In genomic region chr17:1651559-1651844, GRCh38 we compare ENCODE assay signal across 27 cellular contexts. TPM values are rescaled to one million over a fixed set of nuclear protein-coding genes. Genes with fewer than 3 reads are reported as not detected.
A peak's percentile ranks its signal among the peaks of the same experiment; 100 is the strongest.
DNase-seq lines count a peak whose midpoint lies in the region; ATAC-seq, FAIRE-seq and TF ChIP-seq lines count a peak whose summit lies in the region.
"Had no signal": no experiment of that assay in that cellular context is flagged by ENCODE, and none has a peak within 500 bp of the region (broad histone marks: within the 10 kb centered on the region; RNA-seq: fewer than 3 reads in every experiment).

No MANE protein-coding gene starts in this region.

- H2AK5ac ChIP-seq in mesendoderm (ENCODE audit: low read length) = no peak overlapping the region

- H3K36me3 ChIP-seq in HepG2 (replicated peaks in 1 of 2; ENCODE audit: control insufficient read depth in 1 of 2, insufficient read depth in 2 of 2, low read length in 2 of 2) (peaks cover 36 to 54% of the 10 kb centered on the region in 2 experiments), right lobe of liver (peaks cover 24 to 61% (median 44%) of the 10 kb centered on the region in 4 donors), osteoblast (ENCODE audit: insufficient read depth, low read length) (peaks cover 61% of the 10 kb centered on the region), mesendoderm (ENCODE audit: control insufficient read depth, insufficient read depth, low read length) (peaks cover 34% of the 10 kb centered on the region)

- H2AFZ ChIP-seq in HepG2 (ENCODE audit: low read length) (no peak overlapping the region), osteoblast (ENCODE audit: low read length) (no peak overlapping the region)

- no peak overlapping the region for H3K27ac Mint-ChIP-seq in T-helper 17 cell
- H3K27ac Mint-ChIP-seq: activated naive CD8-positive, alpha-beta T cell treated with anti-CD3 and anti-CD28 coated beads, Interleukin-2, amount 10 ng/mL, durations not matched to agents 7 days and 5 days; CD8-positive, alpha-beta T cell; mesothelial cell of epicardium; stimulated activated naive CD8-positive, alpha-beta T cell treated with anti-CD3 and anti-CD28 coated beads, Interleukin-15, amount 100 ng/mL, for 72 hours had no signal

- no TSS peak for BruUV-seq in HepG2 (replicated peaks; lab: Mats Ljungman, UMichigan)

- H3K56ac ChIP-seq in mesendoderm (ENCODE audit: low read length) = no peak overlapping the region

- H3K9me3 ChIP-seq in HepG2 (ENCODE audit: low read length) (no peaks in the 10 kb centered on the region), right lobe of liver (no peaks in the 10 kb centered on the region), T-helper 17 cell (ENCODE audit: control insufficient read depth, low read length, poor library complexity, severe bottlenecking) (no peaks in the 10 kb centered on the region), osteoblast (ENCODE audit: low read depth, low read length) (no peaks in the 10 kb centered on the region)

- no peaks in the 10 kb centered on the region for H3K79me1 ChIP-seq in mesendoderm (ENCODE audit: low read length)

- H2BK120ac ChIP-seq in mesendoderm (ENCODE audit: low read depth, low read length) = no peak overlapping the region

- TF ChIP-seq POLR2A in HepG2 (IDR thresholded peaks at IDR 0.05; ENCODE audit: insufficient read depth in 1 of 2, low read depth in 2 of 2, low read length in 2 of 2) (no peak; a peak in 1 of 4 replicates), right lobe of liver (IDR thresholded peaks at IDR 0.05) (no peak)

- H3K27ac ChIP-seq in HepG2 (ENCODE audit: extremely low read length, insufficient read depth, low read length) (no peak overlapping the region), right lobe of liver (peak overlapping the region in 1 of 3 donors; percentile 92), osteoblast (ENCODE audit: low read depth, low read length) (no peak overlapping the region), mesendoderm (ENCODE audit: low read depth, low read length) (no peak overlapping the region)

- DNase-seq in HepG2 (ENCODE audit: low spot score) (no peak), right lobe of liver (no peak), T-helper 17 cell (no peak), osteoblast (ENCODE audit: insufficient read length, low spot score, missing footprints) (peak; percentile 21), mesendoderm (no peak), AG08395 (ENCODE audit: low spot score) (no peak)
- DNase-seq: activated CD8-positive, alpha-beta memory T cell treated with anti-CD3 and anti-CD28 coated beads for 24 hours; activated gamma-delta T cell; activated naive CD8-positive, alpha-beta T cell treated with anti-CD3 and anti-CD28 coated beads, Interleukin-2, amount 10 ng/mL, durations not matched to agents 7 days and 5 days; CD8-positive, alpha-beta T cell; central memory CD4-positive, alpha-beta T cell; dermis blood vessel endothelial cell; DMS 273 treated with DMSO at 0.1 percent for 48 hours; hippocampal formation; NCI-H1092 treated with DMSO at 0.1 percent for 48 hours; NCI-H1930; NCI-H2227 treated with DMSO at 0.1 percent for 48 hours; nucleus accumbens; RPMI8226; stimulated activated naive CD8-positive, alpha-beta T cell treated with anti-CD3 and anti-CD28 coated beads, Interleukin-15, amount 100 ng/mL, for 72 hours; trophoblast cell had no signal

- H3K4me3 ChIP-seq in HepG2 (replicated peaks in 1 of 3; ENCODE audit: insufficient read depth in 1 of 3, low read depth in 2 of 3, low read length in 3 of 3) (no peak overlapping the region), right lobe of liver (no peak overlapping the region), osteoblast (ENCODE audit: insufficient read depth, low read length) (no peak overlapping the region), mesendoderm (ENCODE audit: low read length) (no peak overlapping the region)

- TF ChIP-seq RAD21 in HepG2 (CRISPR knock-in tag; IDR thresholded peaks at IDR 0.05) = no peak

- no peak overlapping the region for H3K4ac ChIP-seq in mesendoderm (ENCODE audit: low read depth, low read length)

- no peak overlapping the region for H4K8ac ChIP-seq in mesendoderm (ENCODE audit: low read depth, low read length)

- H3K4me2 ChIP-seq in HepG2 (ENCODE audit: low read depth, low read length) (no peak overlapping the region), osteoblast (ENCODE audit: insufficient read depth, low read length) (no peak overlapping the region), mesendoderm (ENCODE audit: low read length) (no peak overlapping the region)

- H3K4me3 Mint-ChIP-seq in T-helper 17 cell = peak overlapping the region; percentile 21
- H3K4me3 Mint-ChIP-seq: activated naive CD8-positive, alpha-beta T cell treated with anti-CD3 and anti-CD28 coated beads, Interleukin-2, amount 10 ng/mL, durations not matched to agents 7 days and 5 days; CD8-positive, alpha-beta T cell; mesothelial cell of epicardium; naive thymus-derived CD4-positive, alpha-beta T cell; stimulated activated naive CD8-positive, alpha-beta T cell treated with anti-CD3 and anti-CD28 coated beads, Interleukin-15, amount 100 ng/mL, for 72 hours had no signal

- FAIRE-seq in HepG2 (lab: Jason Lieb, UNC) = no peak
- FAIRE-seq: astrocyte, H1, TTC549 had no signal

- intact Hi-C loops in HepG2 (cut with micrococcal nuclease; ENCODE audit: unreplicated experiment) (no loop called here), right lobe of liver (cut with DNase I) (loop anchor here in 1 of 2 donors (10.0 kb wide), 1 partner anchor 53 kb away; no protein-coding TSS in a partner anchor)

- no peak overlapping the region for H3K23ac ChIP-seq in mesendoderm (ENCODE audit: low read length)

- no peaks in the 10 kb centered on the region for H3K79me2 ChIP-seq in HepG2 (ENCODE audit: insufficient read depth, low read length)
- H3K79me2 ChIP-seq in osteoblast (ENCODE audit: insufficient read depth, low read length) = no peaks in the 10 kb centered on the region
- H3K79me2 ChIP-seq in mesendoderm (ENCODE audit: control insufficient read depth, insufficient read depth, low read length) = no peaks in the 10 kb centered on the region

- H3K4me1 Mint-ChIP-seq in T-helper 17 cell = peaks cover 12% of the 10 kb centered on the region

- CTCF ChIA-PET in HepG2 (lab: Yijun Ruan, JAX; ENCODE audit: low intra/inter-chr PET ratio, low total read pairs) = no interaction called here

- POLR2A ChIA-PET in HepG2 (lab: Yijun Ruan, JAX) = interaction anchor here (0.6 to 3.8 kb wide), 2 partner anchors 18 to 33 kb away, joined by 3 to 20 read pairs; no protein-coding TSS in a partner anchor

- no peak overlapping the region for H4K5ac ChIP-seq in mesendoderm (ENCODE audit: low read length)

- ATAC-seq in HepG2 = no peak
- no peak for ATAC-seq in right lobe of liver
- no peak for ATAC-seq in T-helper 17 cell
- no peak for ATAC-seq in activated CD4-positive, CD25-positive, alpha-beta regulatory T cell treated with anti-CD3 and anti-CD28 coated beads, Interleukin-2, amount 50 U/mL, for 24 hours
- ATAC-seq: CD8-positive, alpha-beta T cell; naive thymus-derived CD4-positive, alpha-beta T cell; stimulated activated naive CD8-positive, alpha-beta T cell treated with anti-CD3 and anti-CD28 coated beads, Interleukin-15, amount 100 ng/mL, for 72 hours had no signal

- WGBS in HepG2 (ENCODE audit: low lambda C conversion rate) = 95% methylated on average over 4 of the region's 4 CpGs
- no CpG with 5 or more reads among the region's 4 CpGs for WGBS in right lobe of liver (ENCODE audit: insufficient coverage, low coverage, low lambda C conversion rate, missing lambda C conversion rate)
- WGBS in mesendoderm (ENCODE audit: extremely low coverage, insufficient coverage, low lambda C conversion rate) = no CpG with 5 or more reads among the region's 4 CpGs

- H3K27me3 Mint-ChIP-seq in T-helper 17 cell = no peaks in the 10 kb centered on the region
- H3K27me3 Mint-ChIP-seq: activated naive CD8-positive, alpha-beta T cell treated with anti-CD3 and anti-CD28 coated beads, Interleukin-2, amount 10 ng/mL, durations not matched to agents 7 days and 5 days; naive thymus-derived CD4-positive, alpha-beta T cell; stimulated activated naive CD8-positive, alpha-beta T cell treated with anti-CD3 and anti-CD28 coated beads, Interleukin-15, amount 100 ng/mL, for 72 hours had no signal

- peaks cover 6% of the 10 kb centered on the region for H3K36me3 Mint-ChIP-seq in T-helper 17 cell (ENCODE audit: low read depth)

- no peak overlapping the region for H3K18ac ChIP-seq in mesendoderm (ENCODE audit: low read length)

- H3K27me3 ChIP-seq in HepG2 (ENCODE audit: control insufficient read depth in 1 of 2, insufficient read depth in 2 of 2, low read length in 2 of 2) (no peaks in the 10 kb centered on the region), right lobe of liver (no peaks in the 10 kb centered on the region), osteoblast (ENCODE audit: insufficient read depth, low read length) (no peaks in the 10 kb centered on the region), mesendoderm (ENCODE audit: insufficient read depth, low read length, poor library complexity) (no peaks in the 10 kb centered on the region)

- in situ Hi-C loops in HepG2 (cut with HindIII; ENCODE audit: extremely low pct_ligation_motif_present, low pct_unique_long_range_greater_than_20kb) = no loop called here

- TF ChIP-seq EP300 in HepG2 (IDR thresholded peaks at IDR 0.05; ENCODE audit: low read depth in 2 of 2, low read length in 2 of 2) = no peak
- TF ChIP-seq EP300 in HepG2 (CRISPR knock-in tag; IDR thresholded peaks at IDR 0.05; ENCODE audit: borderline replicate concordance) = no peak

- H2BK5ac ChIP-seq in mesendoderm (ENCODE audit: low read length) = no peak overlapping the region

- H3K9ac ChIP-seq in HepG2 (ENCODE audit: insufficient read depth, low read depth, low read length) (no peak overlapping the region), mesendoderm (ENCODE audit: low read length) (no peak overlapping the region)

- no peak overlapping the region for H2BK15ac ChIP-seq in mesendoderm (replicated peaks; ENCODE audit: low read depth)

- H4K20me1 ChIP-seq in HepG2 (ENCODE audit: insufficient read depth, low read length) = peaks cover 6% of the 10 kb centered on the region; the same call in 1 of the 2 replicates
- no peaks in the 10 kb centered on the region for H4K20me1 ChIP-seq in osteoblast (ENCODE audit: insufficient read depth, low read length)

- peaks cover 44% of the 10 kb centered on the region for H3K4me1 ChIP-seq in HepG2 (ENCODE audit: insufficient read depth, low read length)
- peaks cover 0 to 26% (median 16%) of the 10 kb centered on the region in 4 donors for H3K4me1 ChIP-seq in right lobe of liver
- H3K4me1 ChIP-seq in osteoblast (ENCODE audit: insufficient read depth, low read length) = peaks cover 9% of the 10 kb centered on the region
- H3K4me1 ChIP-seq in mesendoderm (ENCODE audit: control insufficient read depth, low read depth, low read length) = no peaks in the 10 kb centered on the region

- TF ChIP-seq CTCF in HepG2 (CRISPR knock-in tag; IDR thresholded peaks at IDR 0.05) (no peak), right lobe of liver (IDR thresholded peaks at IDR 0.05) (no peak), osteoblast (IDR thresholded peaks at IDR 0.05; ENCODE audit: extremely low read depth, low read depth, low read length) (no peak)

RNA-seq across cellular contexts. Expression of gene RILP, which starts 1.8 kb away (rescaled TPM):
- total RNA-seq in HepG2 (2016; rRNA removed; fragmentation: Illumina TruSeq; extraction: Trizol) (4.7 and 6.6 TPM in 2 replicates), right lobe of liver (10 to 100 TPM; 14.6 to 47.3 (median 23.9) TPM), T-helper 17 cell (1 to 10 TPM; 2.3 to 3.0 TPM), osteoblast (11.2 and 11.6 TPM in 2 replicates)
- 19.7 and 24.4 TPM in 2 replicates for total RNA-seq in HepG2 (2016; cell fraction: cytosol; rRNA removed; fragmentation: Illumina TruSeq; extraction: Trizol; ENCODE audit: low read depth)
- total RNA-seq in HepG2 (2016; cell fraction: insoluble cytoplasmic fraction; rRNA removed; fragmentation: Illumina TruSeq; extraction: Trizol) = 5.0 and 7.1 TPM in 2 replicates
- 13.1 and 14.3 TPM in 2 replicates for total RNA-seq in HepG2 (2016; cell fraction: membrane; rRNA removed; fragmentation: Illumina TruSeq; extraction: Trizol)
- 3.3 and 3.9 TPM in 2 replicates for total RNA-seq in HepG2 (2016; cell fraction: nucleus; rRNA removed; fragmentation: Illumina TruSeq; extraction: Trizol)
- polyA plus RNA-seq in HepG2 (2011; rRNA removed) = 8.1 and 9.4 TPM in 2 replicates
- 4.3 and 6.7 TPM in 2 replicates for polyA plus RNA-seq in HepG2 (2011; cell fraction: cytosol; rRNA removed)
- polyA plus RNA-seq in HepG2 (2011; cell fraction: nucleus; rRNA removed) = 19.2 and 23.3 TPM in 2 replicates
- 4.5 and 5.2 TPM in 2 replicates for polyA plus RNA-seq in HepG2 (2012)
- 24.9 and 29.6 TPM in 2 replicates for polyA plus RNA-seq in HepG2 (2016; cell fraction: cytosol; fragmentation: Illumina TruSeq; extraction: Trizol; ENCODE audit: low read depth)
- polyA plus RNA-seq in HepG2 (2016; cell fraction: insoluble cytoplasmic fraction; fragmentation: Illumina TruSeq; extraction: Trizol; ENCODE audit: low read depth) = 3.9 and 6.6 TPM in 2 replicates
- 12.1 and 14.0 TPM in 2 replicates for polyA plus RNA-seq in HepG2 (2016; cell fraction: membrane; fragmentation: Illumina TruSeq; extraction: Trizol; ENCODE audit: low read depth)
- polyA plus RNA-seq in HepG2 (2016; cell fraction: nucleus; fragmentation: Illumina TruSeq; extraction: Trizol; ENCODE audit: insufficient read depth, low read depth) = 6.7 and 7.6 TPM in 2 replicates
- 5.6 and 7.3 TPM in 2 replicates for polyA minus RNA-seq in HepG2 (2011; rRNA and poly(A)+ RNA removed; ENCODE audit: low replicate concordance)
- polyA minus RNA-seq in HepG2 (2011; cell fraction: cytosol; rRNA and poly(A)+ RNA removed) = 5.0 TPM in 2 replicates
- 6.0 and 9.0 TPM in 2 replicates for polyA minus RNA-seq in HepG2 (2011; cell fraction: nucleus; rRNA and poly(A)+ RNA removed)
- 8.7 TPM for polyA plus RNA-seq in mesendoderm (2013, experiment 1 of 2)
- 8.5 TPM for polyA plus RNA-seq in mesendoderm (2013, experiment 2 of 2)

RNA-seq across cellular contexts. Expression of gene SCARF1, which starts 6.0 kb away (rescaled TPM):
- total RNA-seq in HepG2 (2016; rRNA removed; fragmentation: Illumina TruSeq; extraction: Trizol) (0.24 TPM in 1 of 2 replicates, not detected in the other), right lobe of liver (10 to 100 TPM in 2 of 6 experiments, 1 to 10 TPM in 4; 6.9 to 16.9 (median 8.4) TPM), T-helper 17 cell (1 to 10 TPM; 1.6 to 2.3 TPM), osteoblast (0.88 and 1.4 TPM in 2 replicates)
- 0.09 TPM in 1 of 2 replicates, not detected in the other for total RNA-seq in HepG2 (2016; cell fraction: cytosol; rRNA removed; fragmentation: Illumina TruSeq; extraction: Trizol; ENCODE audit: low read depth)
- 0.04 TPM in 1 of 2 replicates, not detected in the other for total RNA-seq in HepG2 (2016; cell fraction: insoluble cytoplasmic fraction; rRNA removed; fragmentation: Illumina TruSeq; extraction: Trizol)
- 0.07 and 0.09 TPM in 2 replicates for total RNA-seq in HepG2 (2016; cell fraction: membrane; rRNA removed; fragmentation: Illumina TruSeq; extraction: Trizol)
- 0.16 and 0.34 TPM in 2 replicates for total RNA-seq in HepG2 (2016; cell fraction: nucleus; rRNA removed; fragmentation: Illumina TruSeq; extraction: Trizol)
- polyA plus RNA-seq in HepG2 (2011; rRNA removed) = 0.71 and 0.72 TPM in 2 replicates
- 0.17 and 0.25 TPM in 2 replicates for polyA plus RNA-seq in HepG2 (2011; cell fraction: cytosol; rRNA removed)
- polyA plus RNA-seq in HepG2 (2011; cell fraction: nucleus; rRNA removed) = 7.1 and 9.1 TPM in 2 replicates
- 0.39 and 0.59 TPM in 2 replicates for polyA plus RNA-seq in HepG2 (2012)
- polyA plus RNA-seq in HepG2 (2016; cell fraction: cytosol; fragmentation: Illumina TruSeq; extraction: Trizol; ENCODE audit: low read depth) = not detected in 2 replicates
- polyA plus RNA-seq in HepG2 (2016; cell fraction: insoluble cytoplasmic fraction; fragmentation: Illumina TruSeq; extraction: Trizol; ENCODE audit: low read depth) = not detected in 2 replicates
- not detected in 2 replicates for polyA plus RNA-seq in HepG2 (2016; cell fraction: membrane; fragmentation: Illumina TruSeq; extraction: Trizol; ENCODE audit: low read depth)
- 0.44 and 0.51 TPM in 2 replicates for polyA plus RNA-seq in HepG2 (2016; cell fraction: nucleus; fragmentation: Illumina TruSeq; extraction: Trizol; ENCODE audit: insufficient read depth, low read depth)
- polyA minus RNA-seq in HepG2 (2011; rRNA and poly(A)+ RNA removed; ENCODE audit: low replicate concordance) = 0.23 and 0.68 TPM in 2 replicates
- polyA minus RNA-seq in HepG2 (2011; cell fraction: cytosol; rRNA and poly(A)+ RNA removed) = not detected in 2 replicates
- 0.99 and 1.5 TPM in 2 replicates for polyA minus RNA-seq in HepG2 (2011; cell fraction: nucleus; rRNA and poly(A)+ RNA removed)
- polyA plus RNA-seq in mesendoderm (2013, experiment 1 of 2) = 0.97 TPM
- polyA plus RNA-seq in mesendoderm (2013, experiment 2 of 2) = 1.1 TPM

RNA-seq across cellular contexts. Expression of gene SLC43A2, which starts 22.9 kb away (rescaled TPM):
- total RNA-seq in HepG2 (2016; rRNA removed; fragmentation: Illumina TruSeq; extraction: Trizol) (3.3 and 7.3 TPM in 2 replicates), right lobe of liver (1 to 10 TPM; 1.4 to 8.9 (median 5.1) TPM), T-helper 17 cell (1 to 10 TPM; 5.1 to 7.4 TPM), osteoblast (4.4 and 5.4 TPM in 2 replicates)
- total RNA-seq in HepG2 (2016; cell fraction: cytosol; rRNA removed; fragmentation: Illumina TruSeq; extraction: Trizol; ENCODE audit: low read depth) = 0.97 and 1.3 TPM in 2 replicates
- total RNA-seq in HepG2 (2016; cell fraction: insoluble cytoplasmic fraction; rRNA removed; fragmentation: Illumina TruSeq; extraction: Trizol) = 2.0 and 8.1 TPM in 2 replicates
- total RNA-seq in HepG2 (2016; cell fraction: membrane; rRNA removed; fragmentation: Illumina TruSeq; extraction: Trizol) = 4.2 and 4.8 TPM in 2 replicates
- 6.5 and 9.2 TPM in 2 replicates for total RNA-seq in HepG2 (2016; cell fraction: nucleus; rRNA removed; fragmentation: Illumina TruSeq; extraction: Trizol)
- polyA plus RNA-seq in HepG2 (2011; rRNA removed) = 20.0 and 26.7 TPM in 2 replicates
- 24.6 and 32.6 TPM in 2 replicates for polyA plus RNA-seq in HepG2 (2011; cell fraction: cytosol; rRNA removed)
- polyA plus RNA-seq in HepG2 (2011; cell fraction: nucleus; rRNA removed) = 23.0 and 27.0 TPM in 2 replicates
- 23.6 and 32.7 TPM in 2 replicates for polyA plus RNA-seq in HepG2 (2012)
- 1.1 and 1.6 TPM in 2 replicates for polyA plus RNA-seq in HepG2 (2016; cell fraction: cytosol; fragmentation: Illumina TruSeq; extraction: Trizol; ENCODE audit: low read depth)
- 3.0 and 4.3 TPM in 2 replicates for polyA plus RNA-seq in HepG2 (2016; cell fraction: insoluble cytoplasmic fraction; fragmentation: Illumina TruSeq; extraction: Trizol; ENCODE audit: low read depth)
- polyA plus RNA-seq in HepG2 (2016; cell fraction: membrane; fragmentation: Illumina TruSeq; extraction: Trizol; ENCODE audit: low read depth) = 2.7 and 2.9 TPM in 2 replicates
- polyA plus RNA-seq in HepG2 (2016; cell fraction: nucleus; fragmentation: Illumina TruSeq; extraction: Trizol; ENCODE audit: insufficient read depth, low read depth) = 12.1 and 13.4 TPM in 2 replicates
- polyA minus RNA-seq in HepG2 (2011; rRNA and poly(A)+ RNA removed; ENCODE audit: low replicate concordance) = 35.9 and 121 TPM in 2 replicates
- 22.7 and 26.1 TPM in 2 replicates for polyA minus RNA-seq in HepG2 (2011; cell fraction: cytosol; rRNA and poly(A)+ RNA removed)
- polyA minus RNA-seq in HepG2 (2011; cell fraction: nucleus; rRNA and poly(A)+ RNA removed) = 18.9 and 19.1 TPM in 2 replicates
- 6.4 TPM for polyA plus RNA-seq in mesendoderm (2013, experiment 1 of 2)
- polyA plus RNA-seq in mesendoderm (2013, experiment 2 of 2) = 7.3 TPM

RNA-seq across cellular contexts. Expression of gene PRPF8, which starts 33.2 kb away (rescaled TPM):
- total RNA-seq in HepG2 (2016; rRNA removed; fragmentation: Illumina TruSeq; extraction: Trizol) (112 and 318 TPM in 2 replicates), right lobe of liver (100 to 1,000 TPM in 3 of 6 experiments, 10 to 100 TPM in 3; 79.3 to 116 (median 102) TPM), T-helper 17 cell (100 to 1,000 TPM; 451 to 472 TPM), osteoblast (107 and 111 TPM in 2 replicates)
- 27.9 and 29.6 TPM in 2 replicates for total RNA-seq in HepG2 (2016; cell fraction: cytosol; rRNA removed; fragmentation: Illumina TruSeq; extraction: Trizol; ENCODE audit: low read depth)
- total RNA-seq in HepG2 (2016; cell fraction: insoluble cytoplasmic fraction; rRNA removed; fragmentation: Illumina TruSeq; extraction: Trizol) = 104 and 284 TPM in 2 replicates
- total RNA-seq in HepG2 (2016; cell fraction: membrane; rRNA removed; fragmentation: Illumina TruSeq; extraction: Trizol) = 59.5 and 61.6 TPM in 2 replicates
- 124 and 135 TPM in 2 replicates for total RNA-seq in HepG2 (2016; cell fraction: nucleus; rRNA removed; fragmentation: Illumina TruSeq; extraction: Trizol)
- 179 and 195 TPM in 2 replicates for polyA plus RNA-seq in HepG2 (2011; rRNA removed)
- polyA plus RNA-seq in HepG2 (2011; cell fraction: cytosol; rRNA removed) = 79.1 and 90.7 TPM in 2 replicates
- 265 and 296 TPM in 2 replicates for polyA plus RNA-seq in HepG2 (2011; cell fraction: nucleus; rRNA removed)
- 129 and 145 TPM in 2 replicates for polyA plus RNA-seq in HepG2 (2012)
- 15.0 and 17.7 TPM in 2 replicates for polyA plus RNA-seq in HepG2 (2016; cell fraction: cytosol; fragmentation: Illumina TruSeq; extraction: Trizol; ENCODE audit: low read depth)
- 300 and 377 TPM in 2 replicates for polyA plus RNA-seq in HepG2 (2016; cell fraction: insoluble cytoplasmic fraction; fragmentation: Illumina TruSeq; extraction: Trizol; ENCODE audit: low read depth)
- 37.4 and 39.7 TPM in 2 replicates for polyA plus RNA-seq in HepG2 (2016; cell fraction: membrane; fragmentation: Illumina TruSeq; extraction: Trizol; ENCODE audit: low read depth)
- polyA plus RNA-seq in HepG2 (2016; cell fraction: nucleus; fragmentation: Illumina TruSeq; extraction: Trizol; ENCODE audit: insufficient read depth, low read depth) = 245 and 257 TPM in 2 replicates
- 401 and 410 TPM in 2 replicates for polyA minus RNA-seq in HepG2 (2011; rRNA and poly(A)+ RNA removed; ENCODE audit: low replicate concordance)
- 275 and 377 TPM in 2 replicates for polyA minus RNA-seq in HepG2 (2011; cell fraction: cytosol; rRNA and poly(A)+ RNA removed)
- 189 and 229 TPM in 2 replicates for polyA minus RNA-seq in HepG2 (2011; cell fraction: nucleus; rRNA and poly(A)+ RNA removed)
- 158 TPM for polyA plus RNA-seq in mesendoderm (2013, experiment 1 of 2)
- polyA plus RNA-seq in mesendoderm (2013, experiment 2 of 2) = 144 TPM

RNA-seq across cellular contexts. Expression of gene TLCD2, which starts 58.7 kb away (rescaled TPM):
- total RNA-seq in HepG2 (2016; rRNA removed; fragmentation: Illumina TruSeq; extraction: Trizol) (0.84 and 1.1 TPM in 2 replicates), right lobe of liver (10 to 100 TPM in 1 of 6 experiments, 1 to 10 TPM in 5; 2.5 to 17.7 (median 3.7) TPM), T-helper 17 cell (1 to 10 TPM in 1 of 2 donors, under 1 TPM in 1; 0.26 to 1.4 TPM), osteoblast (4.7 TPM in 2 replicates)
- total RNA-seq in HepG2 (2016; cell fraction: cytosol; rRNA removed; fragmentation: Illumina TruSeq; extraction: Trizol; ENCODE audit: low read depth) = 0.26 and 0.40 TPM in 2 replicates
- total RNA-seq in HepG2 (2016; cell fraction: insoluble cytoplasmic fraction; rRNA removed; fragmentation: Illumina TruSeq; extraction: Trizol) = 0.92 and 1.3 TPM in 2 replicates
- 0.86 and 1.1 TPM in 2 replicates for total RNA-seq in HepG2 (2016; cell fraction: membrane; rRNA removed; fragmentation: Illumina TruSeq; extraction: Trizol)
- total RNA-seq in HepG2 (2016; cell fraction: nucleus; rRNA removed; fragmentation: Illumina TruSeq; extraction: Trizol) = 0.84 and 0.94 TPM in 2 replicates
- 0.90 and 1.2 TPM in 2 replicates for polyA plus RNA-seq in HepG2 (2011; rRNA removed)
- polyA plus RNA-seq in HepG2 (2011; cell fraction: cytosol; rRNA removed) = 0.56 and 0.73 TPM in 2 replicates
- polyA plus RNA-seq in HepG2 (2011; cell fraction: nucleus; rRNA removed) = 0.92 and 1.4 TPM in 2 replicates
- 0.78 and 1.3 TPM in 2 replicates for polyA plus RNA-seq in HepG2 (2012)
- polyA plus RNA-seq in HepG2 (2016; cell fraction: cytosol; fragmentation: Illumina TruSeq; extraction: Trizol; ENCODE audit: low read depth) = 0.23 and 0.25 TPM in 2 replicates
- 0.71 and 0.74 TPM in 2 replicates for polyA plus RNA-seq in HepG2 (2016; cell fraction: insoluble cytoplasmic fraction; fragmentation: Illumina TruSeq; extraction: Trizol; ENCODE audit: low read depth)
- 0.47 and 0.49 TPM in 2 replicates for polyA plus RNA-seq in HepG2 (2016; cell fraction: membrane; fragmentation: Illumina TruSeq; extraction: Trizol; ENCODE audit: low read depth)
- polyA plus RNA-seq in HepG2 (2016; cell fraction: nucleus; fragmentation: Illumina TruSeq; extraction: Trizol; ENCODE audit: insufficient read depth, low read depth) = 1.4 and 1.5 TPM in 2 replicates
- polyA minus RNA-seq in HepG2 (2011; rRNA and poly(A)+ RNA removed; ENCODE audit: low replicate concordance) = 1.6 and 2.6 TPM in 2 replicates
- polyA minus RNA-seq in HepG2 (2011; cell fraction: cytosol; rRNA and poly(A)+ RNA removed) = 0.53 and 1.3 TPM in 2 replicates
- polyA minus RNA-seq in HepG2 (2011; cell fraction: nucleus; rRNA and poly(A)+ RNA removed) = 1.3 and 1.6 TPM in 2 replicates
- 0.52 TPM for polyA plus RNA-seq in mesendoderm (2013, experiment 1 of 2)
- polyA plus RNA-seq in mesendoderm (2013, experiment 2 of 2) = 0.50 TPM
- polyA plus RNA-seq: naive thymus-derived CD4-positive, alpha-beta T cell had no signal
